ENCODE assay signal across 8 cellular contexts in genomic region chr9:88013607-88014006, GRCh38. TPM values are rescaled to one million over a fixed set of nuclear protein-coding genes. Genes with fewer than 3 reads are reported as not detected.
"Had no signal": no experiment of that assay in that cellular context is flagged by ENCODE, and none has a peak within 500 bp of the region (broad histone marks: within the 10 kb centered on the region; RNA-seq: fewer than 3 reads in every experiment).

No MANE protein-coding gene starts in this region.

- H3K9ac ChIP-seq: GM23248 had no signal

- H3K27ac ChIP-seq: GM23248, HL-60 had no signal

- DNase-seq: GM23248, GOT3, H9, HCEC 1CT, KBM-7 had no signal

- H2AFZ ChIP-seq: GM23248 had no signal

- H3K4me3 Mint-ChIP-seq: H9 had no signal

- H3K4me3 ChIP-seq: GM23248 had no signal

- FAIRE-seq: H54, HepG2 had no signal

- ATAC-seq: HepG2 had no signal

RNA-seq across cellular contexts. Expression of gene CDK20, which starts 39.3 kb away (rescaled TPM):
- total RNA-seq: HepG2 had no signal
- polyA plus RNA-seq: HepG2 had no signal
